15 cellular contexts compared by ENCODE assay signal in genomic region chr5:164345173-164345572, GRCh38.
A peak's percentile ranks its signal among the peaks of the same experiment; 100 is the strongest.
DNase-seq lines count a peak whose midpoint lies in the region; ATAC-seq and TF ChIP-seq lines count a peak whose summit lies in the region.
"Had no signal": no experiment of that assay in that cellular context is flagged by ENCODE, and none has a peak within 500 bp of the region (broad histone marks: within the 10 kb centered on the region; RNA-seq: fewer than 3 reads in every experiment).

No MANE protein-coding gene starts in this region.

- no peak overlapping the region for H3K4me3 ChIP-seq in GM23248
- no peak overlapping the region for H3K4me3 ChIP-seq in WERI-Rb-1 (ENCODE audit: low read depth, low read length)
- H3K4me3 ChIP-seq in GM23338, result no peak overlapping the region
- no peak overlapping the region for H3K4me3 ChIP-seq in testis
- H3K4me3 ChIP-seq: right lobe of liver had no signal

- no peak overlapping the region for H2AFZ ChIP-seq in GM23248
- H2AFZ ChIP-seq in GM23338, result no peak overlapping the region

- in situ Hi-C loops in GM23248 (cut with MboI), result no loop called here

- no peaks in the 10 kb centered on the region for H3F3A ChIP-seq in GM23248 (ENCODE audit: insufficient read depth)
- H3F3A ChIP-seq in GM23338 (replicated peaks; ENCODE audit: low read depth), result no peaks in the 10 kb centered on the region

- H3K4me1 Mint-ChIP-seq in GM23338, result peaks cover 5% of the 10 kb centered on the region; the same call in 2 of the 3 replicates
- H3K4me1 Mint-ChIP-seq: CD4-positive, CD25-positive, alpha-beta regulatory T cell had no signal

- H3K9ac ChIP-seq in GM23248, result no peak overlapping the region

- H3K9me3 ChIP-seq in GM23248 (ENCODE audit: low read depth) (no peaks in the 10 kb centered on the region), WERI-Rb-1 (ENCODE audit: severe bottlenecking) (no peaks in the 10 kb centered on the region), testis (no peaks in the 10 kb centered on the region)
- H3K9me3 ChIP-seq: right lobe of liver had no signal

- TF ChIP-seq CTCF in WERI-Rb-1 (IDR thresholded peaks at IDR 0.05; ENCODE audit: low read depth, low read length) (no peak), GM23338 (conservative IDR thresholded peaks at IDR 0.05; ENCODE audit: low read depth in 2 of 2) (no peak), testis (IDR thresholded peaks at IDR 0.05) (no peak)

- H3K9me3 Mint-ChIP-seq in GM23338, result no peaks in the 10 kb centered on the region
- H3K9me3 Mint-ChIP-seq: mesothelial cell of epicardium had no signal

- peaks cover 2% of the 10 kb centered on the region for H3K27me3 Mint-ChIP-seq in GM23338 (ENCODE audit: insufficient read depth, low read depth, poor library complexity)
- H3K27me3 Mint-ChIP-seq: CD4-positive, CD25-positive, alpha-beta regulatory T cell had no signal

- peak; percentile 25 for DNase-seq in GM23248
- peak; percentile 10 for DNase-seq in NCI-H446 treated with DMSO at 0.1 percent for 48 hours (lab: John Stamatoyannopoulos, UW)
- DNase-seq in dedifferentiated amniotic fluid mesenchymal stem cell (ENCODE audit: extremely low spot score), result peak; percentile 49
- peak; percentile 27 for DNase-seq in medulla oblongata (ENCODE audit: extremely low spot score)
- no peak for DNase-seq in WERI-Rb-1
- no peak for DNase-seq in GM23338 (ENCODE audit: low spot score)
- no peak for DNase-seq in COLO668 (lab: John Stamatoyannopoulos, UW; ENCODE audit: unreplicated experiment)
- no peak for DNase-seq in testis
- DNase-seq: activated CD4-positive, alpha-beta T cell treated with anti-CD3 and anti-CD28 coated beads, Interleukin-2, amount 50 U/mL, for 4 hours; activated naive CD4-positive, alpha-beta T cell; CD4-positive, CD25-positive, alpha-beta regulatory T cell; GOT3; NCI-H82 had no signal

- H3K36me3 ChIP-seq in GM23248 (ENCODE audit: low read depth) (no peaks in the 10 kb centered on the region), WERI-Rb-1 (no peaks in the 10 kb centered on the region), GM23338 (ENCODE audit: insufficient read depth) (no peaks in the 10 kb centered on the region), testis (ENCODE audit: low read depth, missing control alignments) (no peaks in the 10 kb centered on the region)
- H3K36me3 ChIP-seq: right lobe of liver had no signal

- H3K79me2 ChIP-seq in GM23248 (ENCODE audit: insufficient read depth) (no peaks in the 10 kb centered on the region), GM23338 (replicated peaks; ENCODE audit: insufficient read depth) (no peaks in the 10 kb centered on the region)

- no peak for ATAC-seq in GM23338

- H4K20me1 ChIP-seq in GM23248 (ENCODE audit: insufficient read depth) (no peaks in the 10 kb centered on the region), GM23338 (replicated peaks; ENCODE audit: insufficient read depth) (no peaks in the 10 kb centered on the region)

- intact Hi-C loops in testis (cut with DNase I; ENCODE audit: low total_unique reads), result no loop called here

- 8 to 12% methylated on average over 2 of the region's 2 CpGs for WGBS in GM23248 (ENCODE audit: low coverage in 1 of 2, low lambda C conversion rate in 2 of 2, missing lambda C conversion rate in 2 of 2), 2 experiments
- 39 to 55% methylated on average over 2 of the region's 2 CpGs for WGBS in testis, 2 donors

- H3K27me3 ChIP-seq in GM23248 (replicated peaks; ENCODE audit: insufficient read depth) (no peaks in the 10 kb centered on the region), WERI-Rb-1 (ENCODE audit: insufficient read depth, low read depth, severe bottlenecking) (no peaks in the 10 kb centered on the region), GM23338 (ENCODE audit: insufficient read depth) (no peaks in the 10 kb centered on the region), testis (no peaks in the 10 kb centered on the region)
- H3K27me3 ChIP-seq: right lobe of liver had no signal

- H3K9me2 ChIP-seq in GM23248 (ENCODE audit: insufficient read depth) (no peaks in the 10 kb centered on the region), GM23338 (ENCODE audit: insufficient read depth) (no peaks in the 10 kb centered on the region)

- H3K36me3 Mint-ChIP-seq in GM23338 (ENCODE audit: low read depth), result no peaks in the 10 kb centered on the region
- H3K36me3 Mint-ChIP-seq: CD4-positive, CD25-positive, alpha-beta regulatory T cell; mesothelial cell of epicardium had no signal

- no peak overlapping the region for H3K4me2 ChIP-seq in GM23248 (ENCODE audit: unreplicated experiment)
- no peak overlapping the region for H3K4me2 ChIP-seq in GM23338

- H3K4me3 Mint-ChIP-seq in GM23338, result no peak overlapping the region
- H3K4me3 Mint-ChIP-seq: mesothelial cell of epicardium had no signal

- no peak overlapping the region for H3K27ac ChIP-seq in GM23248
- no peak overlapping the region for H3K27ac ChIP-seq in WERI-Rb-1
- H3K27ac ChIP-seq in GM23338 (ENCODE audit: low read depth), result no peak overlapping the region
- H3K27ac ChIP-seq in testis, result no peak overlapping the region
- H3K27ac ChIP-seq: right lobe of liver had no signal

- H3K4me1 ChIP-seq in GM23248 (ENCODE audit: insufficient read depth) (no peaks in the 10 kb centered on the region), GM23338 (ENCODE audit: insufficient read depth) (no peaks in the 10 kb centered on the region), testis (no peaks in the 10 kb centered on the region)
- H3K4me1 ChIP-seq: right lobe of liver had no signal

- H3K27ac Mint-ChIP-seq in GM23338, result no peak overlapping the region
- H3K27ac Mint-ChIP-seq: CD4-positive, CD25-positive, alpha-beta regulatory T cell; mesothelial cell of epicardium had no signal

- no peak for TF ChIP-seq POLR2A in testis (IDR thresholded peaks at IDR 0.05)

TF ChIP-seq in GM23338, 12 proteins besides CTCF, POLR2A, EP300 and RAD21 (continues in another document):
- TF ChIP-seq ZNF462 (CRISPR knock-in tag; IDR thresholded peaks at IDR 0.05), result no peak
- no peak for TF ChIP-seq POLR2AphosphoS5 (IDR thresholded peaks at IDR 0.05; ENCODE audit: low read depth)
- TF ChIP-seq ZNF331 (CRISPR knock-in tag; IDR thresholded peaks at IDR 0.05; ENCODE audit: low read depth), result no peak
- TF ChIP-seq EZH2phosphoT487 (IDR thresholded peaks at IDR 0.05; ENCODE audit: unreplicated experiment), result no peak
- no peak for TF ChIP-seq STAT1 (IDR thresholded peaks at IDR 0.05; ENCODE audit: unreplicated experiment)
- TF ChIP-seq JUNB (IDR thresholded peaks at IDR 0.05; ENCODE audit: unreplicated experiment), result no peak
- no peak for TF ChIP-seq ZNF114 (CRISPR knock-in tag; IDR thresholded peaks at IDR 0.05)

Comparison
In these comparisons a context has a peak if more than half of its experiments do, and no peak if none do; other contexts are left out.
1. DNase-seq: peak in GM23248 (single experiment), NCI-H446 treated with DMSO at 0.1 percent for 48 hours (single experiment), dedifferentiated amniotic fluid mesenchymal stem cell (single experiment) and medulla oblongata (single experiment); none in WERI-Rb-1 (single experiment), GM23338 (single experiment), COLO668 (single experiment) and testis (single experiment).